ENCODE assay signal across 1 cellular context in the genomic region with DNA sequence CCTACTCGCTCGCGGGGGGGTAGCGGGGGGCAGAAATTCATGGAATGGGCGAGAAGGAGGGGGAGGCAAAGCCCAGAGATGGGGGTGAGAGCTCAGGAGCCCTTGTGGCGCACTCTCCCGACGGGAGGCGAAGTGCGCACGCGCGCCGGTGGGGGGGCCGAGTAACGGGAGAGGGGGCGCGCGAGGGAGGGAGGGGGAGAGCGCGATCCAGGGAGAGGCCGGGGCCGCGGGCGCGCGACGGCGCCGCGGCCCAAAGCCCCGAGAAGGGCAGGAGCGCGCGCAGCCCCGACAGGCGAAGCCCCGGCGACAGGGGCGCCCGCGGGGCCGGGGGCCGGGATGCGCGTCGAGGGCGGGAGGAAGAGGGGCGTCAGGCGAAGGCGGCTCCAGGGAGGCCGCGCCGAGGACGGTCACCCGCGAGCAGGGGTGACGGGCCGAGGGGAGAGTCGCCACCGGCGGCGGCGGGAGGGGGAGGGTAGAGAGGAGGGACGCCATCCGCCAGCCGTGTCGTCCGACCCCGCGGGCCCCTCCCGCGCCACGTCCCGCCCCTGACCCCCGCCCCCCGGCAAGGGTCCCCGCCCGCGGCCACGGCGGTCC.
TF ChIP-seq lines count a peak whose summit lies in the region.

No MANE protein-coding gene starts in this region.

TF ChIP-seq in GM12878, 131 proteins besides CTCF, POLR2A, EP300 and RAD21 (continued from another document):
- TF ChIP-seq, protein P1, sequence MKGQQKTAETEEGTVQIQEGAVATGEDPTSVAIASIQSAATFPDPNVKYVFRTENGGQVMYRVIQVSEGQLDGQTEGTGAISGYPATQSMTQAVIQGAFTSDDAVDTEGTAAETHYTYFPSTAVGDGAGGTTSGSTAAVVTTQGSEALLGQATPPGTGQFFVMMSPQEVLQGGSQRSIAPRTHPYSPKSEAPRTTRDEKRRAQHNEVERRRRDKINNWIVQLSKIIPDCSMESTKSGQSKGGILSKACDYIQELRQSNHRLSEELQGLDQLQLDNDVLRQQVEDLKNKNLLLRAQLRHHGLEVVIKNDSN (IDR thresholded peaks at IDR 0.05; ENCODE audit: borderline replicate concordance, extremely low read length, insufficient read depth, low read depth, low read length): no peak
- TF ChIP-seq SIN3A (IDR thresholded peaks at IDR 0.05; ENCODE audit: low read depth, low read length): no peak
- TF ChIP-seq FOXK2 (IDR thresholded peaks at IDR 0.05): no peak
TF ChIP-seq in GM12878: peak in this region for 4.
